Comparison of ENCODE assay signal across 7 cellular contexts in genomic region chr3:81760924-81761903, GRCh38.
A peak's percentile ranks its signal among the peaks of the same experiment; 100 is the strongest.
DNase-seq lines count a peak whose midpoint lies in the region; ATAC-seq and TF ChIP-seq lines count a peak whose summit lies in the region.

Gene GBE1 (minus strand): TSS chr3:81761645. CDS start chr3:81761517, 128 bp downstream.

- ATAC-seq in GM18505 (IDR thresholded peaks at IDR 0.05; ENCODE audit: unreplicated experiment): peak; percentile 90
- ATAC-seq in HG02943 (IDR thresholded peaks at IDR 0.05; ENCODE audit: low read depth, unreplicated experiment): peak; percentile 90

- DNase-seq in NCI-H1930 (lab: John Stamatoyannopoulos, UW): peak; percentile 46 to 68
- DNase-seq in T-helper 9 cell: peak; percentile 79
- DNase-seq in astrocyte of the hippocampus (ENCODE audit: low read depth, low spot score): peak; percentile 95
- peak; percentile 48 to 98 (median 90) for DNase-seq in hypothalamus (lab: John Stamatoyannopoulos, UW)
- DNase-seq in retinal pigment epithelial cell (ENCODE audit: low read depth): peak; percentile 81

- peak; percentile 52 for TF ChIP-seq CTCF in retinal pigment epithelial cell (conservative IDR thresholded peaks at IDR 0.05; ENCODE audit: low read depth, low read length)

- peak; percentile 91 for TF ChIP-seq POLR2A in GM18505 (IDR thresholded peaks at IDR 0.05; ENCODE audit: borderline replicate concordance, extremely low read depth, insufficient read depth, insufficient read length)

- H3K4me3 ChIP-seq in retinal pigment epithelial cell (ENCODE audit: low read length): peak within 1 kb of the TSS; percentile 77

Comparison
In these comparisons a context has a peak if more than half of its experiments do, and no peak if none do; other contexts are left out.
1. Peak in every context shown above with its lines: DNase-seq, ATAC-seq and H3K4me3 ChIP-seq.